In the genomic region with DNA sequence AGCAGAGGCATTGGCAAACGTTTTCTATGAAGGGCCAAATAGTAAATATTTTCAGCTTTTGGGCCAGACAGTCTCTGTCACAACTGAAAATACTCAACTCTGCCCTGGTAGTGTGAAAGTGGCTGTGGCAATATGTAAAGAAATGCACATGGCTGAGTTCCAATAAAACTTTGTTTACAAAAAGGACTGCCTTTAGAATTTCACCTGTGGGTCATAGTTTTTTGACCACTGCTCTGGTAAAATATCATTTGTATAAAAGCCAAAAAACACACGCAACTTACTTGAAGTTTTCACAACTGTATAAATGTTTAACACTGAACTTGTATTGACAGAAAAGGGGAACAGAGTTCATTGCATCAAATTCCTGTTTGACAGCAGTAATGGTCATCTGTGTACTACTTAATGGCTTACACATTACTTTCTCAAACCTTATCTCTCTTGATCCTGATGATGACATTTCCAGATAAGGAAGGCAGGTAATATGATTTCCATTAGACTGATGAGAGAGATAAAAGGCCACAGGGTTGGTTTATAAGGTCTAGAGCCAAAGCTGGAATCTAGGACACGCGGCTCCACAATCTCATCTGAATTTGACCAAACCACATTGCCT, we compare ENCODE assay signal across 7 cellular contexts.
DNase-seq lines count a peak whose midpoint lies in the region; ATAC-seq, FAIRE-seq and TF ChIP-seq lines count a peak whose summit lies in the region.
"Not testable (repeated sequence)": the region's sequence is repeated elsewhere in the genome, so short reads cannot be mapped to it uniquely, and the experiment has no call there.

No MANE protein-coding gene starts in this region.

- H3K36me3 ChIP-seq in bronchial epithelial cell (ENCODE audit: control insufficient read depth, insufficient read depth, low read length); liver (ENCODE audit: control insufficient read depth in 4 of 4, insufficient read depth in 3 of 4, low read depth in 1 of 4, low read length in 3 of 4); stomach: not testable (repeated sequence)

- H3K27me3 ChIP-seq in bronchial epithelial cell (ENCODE audit: control insufficient read depth, insufficient read depth, low read length); liver (ENCODE audit: control insufficient read depth in 4 of 4, insufficient read depth in 4 of 4, low read length in 3 of 4); stomach: not testable (repeated sequence)

- not testable (repeated sequence) for H3K4me3 ChIP-seq in A549; bronchial epithelial cell (ENCODE audit: low read depth, low read length); liver (ENCODE audit: low read depth in 1 of 3, low read length in 3 of 3); stomach

- not testable (repeated sequence) for TF ChIP-seq POLR2A in A549 (IDR thresholded peaks at IDR 0.05; ENCODE audit: low read length); GM12892 (IDR thresholded peaks at IDR 0.05; ENCODE audit: low read depth, low read length); stomach (IDR thresholded peaks at IDR 0.05)

- TF ChIP-seq RAD21 in A549 (conservative IDR thresholded peaks at IDR 0.05 in 1 of 2, IDR thresholded peaks at IDR 0.05 in 1 of 2), result not testable (repeated sequence)
- TF ChIP-seq RAD21 in liver (IDR thresholded peaks at IDR 0.05), result peak; percentile 60 to 65

- not testable (repeated sequence) for TF ChIP-seq EP300 in A549 (IDR thresholded peaks at IDR 0.05); stomach (IDR thresholded peaks at IDR 0.05)

- not testable (repeated sequence) for H3K9me3 ChIP-seq in A549; liver (ENCODE audit: control insufficient read depth in 4 of 4, low read length in 3 of 4); stomach

- not testable (repeated sequence) for H3K4me2 ChIP-seq in A549

- H3K4me1 ChIP-seq in A549, result not testable (repeated sequence)
- H3K4me1 ChIP-seq in liver (ENCODE audit: control insufficient read depth in 4 of 4, insufficient read depth in 4 of 4, low read length in 3 of 4) (peaks cover 10 to 31% (median 26%) of the 10 kb centered on the region in 4 donors), stomach (peaks cover 0 to 12% (median 5%) of the 10 kb centered on the region in 4 donors)

- intact Hi-C loops in stomach (cut with DNase I; ENCODE audit: low total_unique reads), result not testable (repeated sequence)

- TF ChIP-seq CTCF in A549 (IDR thresholded peaks at IDR 0.05); VCaP (conservative IDR thresholded peaks at IDR 0.05); bronchial epithelial cell (IDR thresholded peaks at IDR 0.05; ENCODE audit: insufficient read depth, low read length, severe bottlenecking); liver (IDR thresholded peaks at IDR 0.05; ENCODE audit: low read depth, low read length, missing input control); stomach (IDR thresholded peaks at IDR 0.05): not testable (repeated sequence)

- not testable (repeated sequence) for DNase-seq in A549 (ENCODE audit: low read depth in 1 of 2, low spot score in 1 of 2); GM12892 (ENCODE audit: insufficient read length); bronchial epithelial cell (ENCODE audit: low read depth); stomach

- H3K9ac ChIP-seq in liver (ENCODE audit: low read depth in 1 of 2, low read length in 2 of 2), result not testable (repeated sequence)

- not testable (repeated sequence) for H3K27ac ChIP-seq in A549
- H3K27ac ChIP-seq in VCaP (peak overlapping the region; percentile 64), liver (ENCODE audit: low read depth in 1 of 2, low read length in 2 of 2) (peak overlapping the region; percentile 32 to 63), stomach (peak overlapping the region in 4 of 5 donors; percentile 2 to 45 (median 14))

- FAIRE-seq in A549 (lab: Jason Lieb, UNC), result peak; percentile 18
- FAIRE-seq in GM12892 (lab: Jason Lieb, UNC), result peak; percentile 21
- FAIRE-seq in bronchial epithelial cell (lab: Jason Lieb, UNC), result peak; percentile 95
- peak; percentile 98 for FAIRE-seq in islet of Langerhans (lab: Jason Lieb, UNC)

- CTCF ChIA-PET in A549 (lab: Yijun Ruan, JAX), result interaction anchor here (0.6 kb wide), 1 partner anchor 58 kb away, joined by 4 read pairs; no protein-coding TSS in a partner anchor

- POLR2A ChIA-PET in A549 (lab: Yijun Ruan, JAX), result not testable (repeated sequence)

- WGBS in A549 (ENCODE audit: missing lambda C conversion rate), result 16% methylated on average over 4 of the region's 4 CpGs
- 31% methylated on average over 4 of the region's 4 CpGs for WGBS in liver
- 26 to 64% (median 56%) methylated on average over 4 of the region's 4 CpGs for WGBS in stomach, 5 donors

- not testable (repeated sequence) for ATAC-seq in A549

TF ChIP-seq in liver, 16 proteins besides CTCF, POLR2A, EP300 and RAD21:
- TF ChIP-seq EGR1 (IDR thresholded peaks at IDR 0.05; ENCODE audit: low read depth in 2 of 2) (peak in 1 of 2 donors; percentile 51), GABPA (IDR thresholded peaks at IDR 0.05 in 1 of 2, conservative IDR thresholded peaks at IDR 0.05 in 1 of 2) (peak in 1 of 2 donors; percentile 55), SP1 (IDR thresholded peaks at IDR 0.05) (peak; percentile 84), FOXA1 (IDR thresholded peaks at IDR 0.05) (peak; percentile 89), HNF4A (conservative IDR thresholded peaks at IDR 0.05) (peak; percentile 94 to 96), RXRA (IDR thresholded peaks at IDR 0.05) (peak; percentile 95 to 96), HNF4G (IDR thresholded peaks at IDR 0.05) (peak; percentile 49), NR2F2 (IDR thresholded peaks at IDR 0.05) (peak; percentile 64), YY1 (IDR thresholded peaks at IDR 0.05) (peak; percentile 65), JUND (IDR thresholded peaks at IDR 0.05) (peak in 1 of 2 donors; percentile 92), FOXA2 (IDR thresholded peaks at IDR 0.05) (peak; percentile 85)
- TF ChIP-seq, protein P1, sequence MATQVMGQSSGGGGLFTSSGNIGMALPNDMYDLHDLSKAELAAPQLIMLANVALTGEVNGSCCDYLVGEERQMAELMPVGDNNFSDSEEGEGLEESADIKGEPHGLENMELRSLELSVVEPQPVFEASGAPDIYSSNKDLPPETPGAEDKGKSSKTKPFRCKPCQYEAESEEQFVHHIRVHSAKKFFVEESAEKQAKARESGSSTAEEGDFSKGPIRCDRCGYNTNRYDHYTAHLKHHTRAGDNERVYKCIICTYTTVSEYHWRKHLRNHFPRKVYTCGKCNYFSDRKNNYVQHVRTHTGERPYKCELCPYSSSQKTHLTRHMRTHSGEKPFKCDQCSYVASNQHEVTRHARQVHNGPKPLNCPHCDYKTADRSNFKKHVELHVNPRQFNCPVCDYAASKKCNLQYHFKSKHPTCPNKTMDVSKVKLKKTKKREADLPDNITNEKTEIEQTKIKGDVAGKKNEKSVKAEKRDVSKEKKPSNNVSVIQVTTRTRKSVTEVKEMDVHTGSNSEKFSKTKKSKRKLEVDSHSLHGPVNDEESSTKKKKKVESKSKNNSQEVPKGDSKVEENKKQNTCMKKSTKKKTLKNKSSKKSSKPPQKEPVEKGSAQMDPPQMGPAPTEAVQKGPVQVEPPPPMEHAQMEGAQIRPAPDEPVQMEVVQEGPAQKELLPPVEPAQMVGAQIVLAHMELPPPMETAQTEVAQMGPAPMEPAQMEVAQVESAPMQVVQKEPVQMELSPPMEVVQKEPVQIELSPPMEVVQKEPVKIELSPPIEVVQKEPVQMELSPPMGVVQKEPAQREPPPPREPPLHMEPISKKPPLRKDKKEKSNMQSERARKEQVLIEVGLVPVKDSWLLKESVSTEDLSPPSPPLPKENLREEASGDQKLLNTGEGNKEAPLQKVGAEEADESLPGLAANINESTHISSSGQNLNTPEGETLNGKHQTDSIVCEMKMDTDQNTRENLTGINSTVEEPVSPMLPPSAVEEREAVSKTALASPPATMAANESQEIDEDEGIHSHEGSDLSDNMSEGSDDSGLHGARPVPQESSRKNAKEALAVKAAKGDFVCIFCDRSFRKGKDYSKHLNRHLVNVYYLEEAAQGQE (IDR thresholded peaks at IDR 0.05), result peak; percentile 71
- TF ChIP-seq, protein P2, sequence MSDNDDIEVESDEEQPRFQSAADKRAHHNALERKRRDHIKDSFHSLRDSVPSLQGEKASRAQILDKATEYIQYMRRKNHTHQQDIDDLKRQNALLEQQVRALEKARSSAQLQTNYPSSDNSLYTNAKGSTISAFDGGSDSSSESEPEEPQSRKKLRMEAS (IDR thresholded peaks at IDR 0.05), result peak; percentile 66
- TF ChIP-seq, protein P3, sequence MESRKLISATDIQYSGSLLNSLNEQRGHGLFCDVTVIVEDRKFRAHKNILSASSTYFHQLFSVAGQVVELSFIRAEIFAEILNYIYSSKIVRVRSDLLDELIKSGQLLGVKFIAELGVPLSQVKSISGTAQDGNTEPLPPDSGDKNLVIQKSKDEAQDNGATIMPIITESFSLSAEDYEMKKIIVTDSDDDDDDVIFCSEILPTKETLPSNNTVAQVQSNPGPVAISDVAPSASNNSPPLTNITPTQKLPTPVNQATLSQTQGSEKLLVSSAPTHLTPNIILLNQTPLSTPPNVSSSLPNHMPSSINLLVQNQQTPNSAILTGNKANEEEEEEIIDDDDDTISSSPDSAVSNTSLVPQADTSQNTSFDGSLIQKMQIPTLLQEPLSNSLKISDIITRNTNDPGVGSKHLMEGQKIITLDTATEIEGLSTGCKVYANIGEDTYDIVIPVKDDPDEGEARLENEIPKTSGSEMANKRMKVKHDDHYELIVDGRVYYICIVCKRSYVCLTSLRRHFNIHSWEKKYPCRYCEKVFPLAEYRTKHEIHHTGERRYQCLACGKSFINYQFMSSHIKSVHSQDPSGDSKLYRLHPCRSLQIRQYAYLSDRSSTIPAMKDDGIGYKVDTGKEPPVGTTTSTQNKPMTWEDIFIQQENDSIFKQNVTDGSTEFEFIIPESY (IDR thresholded peaks at IDR 0.05), result peak; percentile 89
- TF ChIP-seq, protein P4, sequence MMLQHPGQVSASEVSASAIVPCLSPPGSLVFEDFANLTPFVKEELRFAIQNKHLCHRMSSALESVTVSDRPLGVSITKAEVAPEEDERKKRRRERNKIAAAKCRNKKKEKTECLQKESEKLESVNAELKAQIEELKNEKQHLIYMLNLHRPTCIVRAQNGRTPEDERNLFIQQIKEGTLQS (IDR thresholded peaks at IDR 0.05), result peak; percentile 80
